ENCODE assay signal across 8 cellular contexts in the genomic region with DNA sequence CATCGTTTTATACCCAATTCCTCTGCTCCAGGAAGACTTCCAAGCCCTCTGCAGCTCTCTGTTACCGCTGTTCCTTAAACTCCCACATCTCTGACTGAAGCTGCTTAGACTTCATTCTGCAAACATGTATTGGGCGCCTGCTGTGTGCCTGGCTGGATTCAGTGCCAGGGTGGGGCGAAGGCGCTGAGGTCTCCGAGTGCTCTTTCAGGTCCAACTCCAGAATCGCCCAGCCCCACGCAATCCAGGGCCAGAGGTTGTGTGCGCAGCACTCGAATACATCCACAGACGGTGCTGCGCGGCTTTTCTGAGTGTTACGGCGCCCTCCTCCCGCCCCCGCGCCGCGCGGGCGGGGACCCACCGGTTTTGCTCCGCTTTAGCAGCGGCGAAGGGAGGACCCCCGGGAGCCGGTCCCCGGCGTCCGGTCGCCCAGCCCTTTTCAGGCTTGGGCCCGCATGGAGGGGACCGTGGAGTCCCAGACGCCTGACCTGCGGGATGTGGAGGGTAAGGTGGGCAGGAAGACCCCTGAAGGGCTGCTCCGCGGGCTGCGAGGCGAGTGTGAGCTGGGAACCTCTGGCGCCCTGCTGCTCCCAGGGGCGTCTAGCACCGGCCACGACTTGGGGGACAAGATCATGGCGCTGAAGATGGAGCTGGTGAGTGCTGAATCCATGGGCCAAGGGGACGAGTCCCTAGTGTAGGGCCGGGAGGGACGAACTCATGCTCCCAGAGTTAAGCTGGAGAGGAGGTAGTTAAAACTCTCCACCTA. TPM values are rescaled to one million over a fixed set of nuclear protein-coding genes. Genes with fewer than 3 reads are reported as not detected.
DNase-seq lines count a peak whose midpoint lies in the region; ATAC-seq and TF ChIP-seq lines count a peak whose summit lies in the region.

Gene LURAP1, plus strand, starts transcription at position 360 of the 763 bp plus-strand sequence. Its CDS starts 93 bp downstream, at position 453.

- no peaks in the 10 kb centered on the region for H3K9me3 ChIP-seq in testis

- peaks cover 14 to 26% (median 24%) of the 10 kb centered on the region in 4 donors for H3K4me1 Mint-ChIP-seq in naive thymus-derived CD8-positive, alpha-beta T cell

- POLR2A ChIA-PET in naive thymus-derived CD8-positive, alpha-beta T cell (lab: Charles Lee) = interaction anchor here (1.9 kb wide), 1 partner anchor 37 kb away, joined by 6 read pairs; no protein-coding TSS in a partner anchor

- no peaks in the 10 kb centered on the region for H3K27me3 ChIP-seq in testis

- H3K4me3 ChIP-seq in foreskin fibroblast (ENCODE audit: low read depth in 1 of 2, low read length in 2 of 2) (peak within 1 kb of the TSS; percentile 68 to 86), testis (peak within 1 kb of the TSS; percentile 72 to 78)

- H3K36me3 ChIP-seq in testis (ENCODE audit: low read depth, missing control alignments) = no peaks in the 10 kb centered on the region

- 0 to 1% methylated on average over 23 to 34 of the region's 48 CpGs for WGBS in testis, 2 donors

- TF ChIP-seq POLR2A in testis (IDR thresholded peaks at IDR 0.05) = no peak

- peak; percentile 54 for DNase-seq in ELF-1 (ENCODE audit: low read depth, low spot score)
- DNase-seq in NCI-H2196 (lab: John Stamatoyannopoulos, UW; ENCODE audit: unreplicated experiment) = peak; percentile 24
- peak; percentile 14 for DNase-seq in activated gamma-delta T cell treated with anti-CD3 and anti-CD28 coated beads, Interleukin-2, amount 50 U/mL, for 16 hours (ENCODE audit: low read depth)
- peak; percentile 70 to 88 for DNase-seq in foreskin fibroblast
- peak; percentile 8 to 67 (median 36) for DNase-seq in naive thymus-derived CD8-positive, alpha-beta T cell
- DNase-seq in testis = peak; percentile 79

- H3K36me3 Mint-ChIP-seq in naive thymus-derived CD8-positive, alpha-beta T cell = no peaks in the 10 kb centered on the region

- no peaks in the 10 kb centered on the region for H3K27me3 Mint-ChIP-seq in naive thymus-derived CD8-positive, alpha-beta T cell

- H3K9me3 Mint-ChIP-seq in naive thymus-derived CD8-positive, alpha-beta T cell = no peaks in the 10 kb centered on the region

- H3K27ac ChIP-seq in testis = peak within 1 kb of the TSS; percentile 79 to 85

- H3K4me3 Mint-ChIP-seq in naive thymus-derived CD8-positive, alpha-beta T cell = peak within 1 kb of the TSS; percentile 76 to 91 (median 88)

- no peak for TF ChIP-seq CTCF in foreskin fibroblast (IDR thresholded peaks at IDR 0.05; ENCODE audit: low read depth, low read length)
- TF ChIP-seq CTCF in testis (IDR thresholded peaks at IDR 0.05) = no peak

- intact Hi-C loops in testis (cut with DNase I; ENCODE audit: low total_unique reads) = no loop called here

- peaks cover 18% of the 10 kb centered on the region for H3K4me1 ChIP-seq in testis

- peak; percentile 50 to 57 for ATAC-seq in naive thymus-derived CD8-positive, alpha-beta T cell
- ATAC-seq in HG02852 (IDR thresholded peaks at IDR 0.05; ENCODE audit: unreplicated experiment) (no peak), HG03025 (IDR thresholded peaks at IDR 0.05; ENCODE audit: low FRiP score, unreplicated experiment) (no peak)

- H3K27ac Mint-ChIP-seq in naive thymus-derived CD8-positive, alpha-beta T cell = peak within 1 kb of the TSS in 9 of 10 donors; percentile 19 to 91 (median 65)

RNA-seq across cellular contexts. Expression of gene LURAP1, which starts in this region (rescaled TPM):
- under 1 TPM; 0.33 to 0.65 TPM for total RNA-seq in naive thymus-derived CD8-positive, alpha-beta T cell
- under 1 TPM in 1 of 3 donors, not detected in 2; 0.30 TPM for polyA plus RNA-seq in naive thymus-derived CD8-positive, alpha-beta T cell
- total RNA-seq in testis = 10 to 100 TPM in 1 of 2 donors, 1 to 10 TPM in 1; 7.1 to 15.6 TPM
- polyA plus RNA-seq in testis (ENCODE audit: insufficient read depth, low read depth, low replicate concordance) = 22.3 TPM

Comparison
In these comparisons a context has a peak if more than half of its experiments do, and no peak if none do; other contexts are left out.
1. RNA of gene LURAP1 (total RNA-seq): 7.1 to 15.6 TPM in testis; 0.33 to 0.65 TPM in naive thymus-derived CD8-positive, alpha-beta T cell; every median in the first group is over 4 times any median in the second.
2. RNA of gene LURAP1 (polyA plus RNA-seq): 22.3 TPM in testis (single experiment); 0.30 TPM in naive thymus-derived CD8-positive, alpha-beta T cell; every median in the first group is over 10 times any median in the second.
3. Peak in DNase-seq and ATAC-seq in naive thymus-derived CD8-positive, alpha-beta T cell; RNA of the gene not detected or under 1 TPM.
4. DNase-seq: peak in every context shown above with its lines; median percentile 79 in foreskin fibroblast; 79 in testis; 54 in ELF-1; 36 in naive thymus-derived CD8-positive, alpha-beta T cell; 24 in NCI-H2196; 14 in activated gamma-delta T cell treated with anti-CD3 and anti-CD28 coated beads, Interleukin-2, amount 50 U/mL, for 16 hours.